18 cellular contexts compared by ENCODE assay signal in the genomic region with DNA sequence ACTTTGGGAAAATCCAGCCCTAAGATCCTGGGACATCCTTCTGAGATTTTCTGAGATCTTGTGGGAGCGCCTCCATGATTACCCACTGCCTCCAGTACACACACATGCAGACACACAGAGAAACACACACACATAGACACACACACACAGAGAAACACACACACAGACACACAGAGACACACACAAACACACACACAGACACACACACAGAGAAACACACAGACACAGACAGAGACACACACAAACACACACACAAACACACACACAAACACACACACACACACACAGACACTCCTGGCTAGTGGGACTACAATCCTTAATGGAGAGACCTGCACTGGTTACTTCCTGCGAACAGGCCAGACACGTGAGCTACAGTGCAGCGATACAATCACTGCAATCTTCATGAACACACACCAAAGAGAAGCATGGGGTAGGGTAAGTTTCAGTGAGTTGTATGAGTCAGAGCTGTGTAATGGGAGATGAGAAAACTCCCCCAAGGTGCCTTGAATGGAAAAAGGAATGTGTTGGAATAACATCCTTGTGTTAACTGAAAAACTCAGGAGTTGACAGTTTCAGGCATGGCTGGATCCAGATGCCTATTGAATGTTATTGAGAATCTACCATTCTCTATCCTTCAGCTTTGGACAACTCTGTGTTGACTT.
"Had no signal": no experiment of that assay in that cellular context is flagged by ENCODE, and none has a peak within 500 bp of the region (broad histone marks: within the 10 kb centered on the region; RNA-seq: fewer than 3 reads in every experiment).

No MANE protein-coding gene starts in this region.

- H3K4me1 ChIP-seq: gastroesophageal sphincter, tibial nerve had no signal

- H3K4me3 Mint-ChIP-seq: activated CD8-positive, alpha-beta memory T cell treated with anti-CD3 and anti-CD28 coated beads, Interleukin-2, amount 10 ng/mL, durations not matched to agents 7 days and 5 days; activated naive CD4-positive, alpha-beta T cell treated with anti-CD3 and anti-CD28 coated beads, Interleukin-2, amount 10 ng/mL, durations not matched to agents 7 days and 5 days; naive thymus-derived CD8-positive, alpha-beta T cell had no signal

- H3K27ac ChIP-seq: cardiac muscle cell, gastroesophageal sphincter, tibial nerve had no signal

- H3K9me3 ChIP-seq: gastroesophageal sphincter, tibial nerve had no signal

- H3K4me1 Mint-ChIP-seq: activated CD8-positive, alpha-beta memory T cell treated with anti-CD3 and anti-CD28 coated beads, Interleukin-2, amount 10 ng/mL, durations not matched to agents 7 days and 5 days; activated naive CD4-positive, alpha-beta T cell treated with anti-CD3 and anti-CD28 coated beads, Interleukin-2, amount 10 ng/mL, durations not matched to agents 7 days and 5 days; naive thymus-derived CD8-positive, alpha-beta T cell had no signal

- H3K9me3 Mint-ChIP-seq: activated naive CD4-positive, alpha-beta T cell treated with anti-CD3 and anti-CD28 coated beads, Interleukin-2, amount 10 ng/mL, durations not matched to agents 7 days and 5 days had no signal

- H3K4me3 ChIP-seq: cardiac muscle cell, gastroesophageal sphincter, tibial nerve had no signal

- H3K36me3 ChIP-seq: cardiac muscle cell, gastroesophageal sphincter, tibial nerve had no signal

- H3K27me3 ChIP-seq: cardiac muscle cell, tibial nerve had no signal

- H3K36me3 Mint-ChIP-seq: activated CD8-positive, alpha-beta memory T cell treated with anti-CD3 and anti-CD28 coated beads, Interleukin-2, amount 10 ng/mL, durations not matched to agents 7 days and 5 days; activated naive CD4-positive, alpha-beta T cell treated with anti-CD3 and anti-CD28 coated beads, Interleukin-2, amount 10 ng/mL, durations not matched to agents 7 days and 5 days; naive thymus-derived CD8-positive, alpha-beta T cell had no signal

- FAIRE-seq: astrocyte, small intestine had no signal

- H3K27ac Mint-ChIP-seq: activated CD8-positive, alpha-beta memory T cell treated with anti-CD3 and anti-CD28 coated beads, Interleukin-2, amount 10 ng/mL, durations not matched to agents 7 days and 5 days; activated naive CD4-positive, alpha-beta T cell treated with anti-CD3 and anti-CD28 coated beads, Interleukin-2, amount 10 ng/mL, durations not matched to agents 7 days and 5 days; naive thymus-derived CD8-positive, alpha-beta T cell had no signal

- ATAC-seq: activated CD8-positive, alpha-beta memory T cell treated with anti-CD3 and anti-CD28 coated beads, Interleukin-2, amount 10 ng/mL, durations not matched to agents 7 days and 5 days; gastroesophageal sphincter; left lobe of liver; naive thymus-derived CD8-positive, alpha-beta T cell had no signal

- DNase-seq: activated CD4-positive, alpha-beta T cell treated with anti-CD3 and anti-CD28 coated beads, Interleukin-2, amount 50 U/mL, for 48 hours; activated CD4-positive, CD25-positive, alpha-beta regulatory T cell treated with anti-CD3 and anti-CD28 coated beads, Interleukin-2, amount 50 U/mL, for 72 hours; activated CD8-positive, alpha-beta memory T cell treated with anti-CD3 and anti-CD28 coated beads, Interleukin-2, amount 10 ng/mL, durations not matched to agents 7 days and 5 days; activated naive CD4-positive, alpha-beta T cell treated with anti-CD3 and anti-CD28 coated beads, Interleukin-2, amount 10 ng/mL, durations not matched to agents 7 days and 5 days; activated T-cell treated with anti-CD3 and anti-CD28 coated beads, Interleukin-2, amount 50 U/mL, for 1 hour; naive thymus-derived CD8-positive, alpha-beta T cell; small intestine; stimulated activated CD4-positive, alpha-beta T cell treated with anti-CD3 and anti-CD28 coated beads, Interleukin-4, amount 100 ng/mL, for 4 hours; stimulated activated CD8-positive, alpha-beta memory T cell treated with anti-CD3 and anti-CD28 coated beads, Interleukin-4, amount 100 ng/mL, for 48 hours; stimulated activated naive CD4-positive, alpha-beta T cell treated with Interleukin-2 at 50 U/mL for 16 hours; substantia nigra; T-helper 1 cell; T1000 had no signal
